In the genomic region with DNA sequence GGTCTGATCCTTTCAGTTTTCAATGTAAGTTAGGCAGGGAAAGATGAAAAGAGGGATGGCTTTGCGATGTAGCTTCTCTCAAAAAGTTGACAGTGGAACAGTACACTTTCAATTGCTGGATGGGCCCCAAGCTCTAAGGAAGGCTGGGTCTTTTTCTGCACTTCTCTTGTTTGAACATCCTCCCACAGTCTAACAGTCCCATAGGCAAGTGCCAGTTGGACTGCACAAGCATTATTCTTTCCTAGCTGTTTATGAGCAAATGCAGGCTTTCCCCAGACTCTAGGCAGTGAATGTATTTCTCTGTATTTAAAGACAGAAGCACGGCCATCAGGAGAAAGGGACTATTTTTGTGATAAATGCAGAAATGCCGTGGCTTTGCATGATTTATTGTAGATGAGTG, we compare ENCODE assay signal across 28 cellular contexts.
"Had no signal": no experiment of that assay in that cellular context is flagged by ENCODE, and none has a peak within 500 bp of the region (broad histone marks: within the 10 kb centered on the region; RNA-seq: fewer than 3 reads in every experiment).

No MANE protein-coding gene starts in this region.

- H3K4me3 Mint-ChIP-seq: activated B cell treated with CpG ODN at 0.5 μM for 24 hours; activated CD4-positive, alpha-beta T cell treated with anti-CD3 and anti-CD28 coated beads, Interleukin-2, amount 10 ng/mL, durations not matched to agents 24 days and 14 days; activated CD8-positive, alpha-beta memory T cell treated with anti-CD3 and anti-CD28 coated beads, Interleukin-2, amount 10 ng/mL, durations not matched to agents 7 days and 5 days; activated naive CD4-positive, alpha-beta T cell treated with anti-CD3 and anti-CD28 coated beads, Interleukin-2, amount 50 U/mL, for 24 hours; activated T-cell treated with anti-CD3 and anti-CD28 coated beads, Interleukin-2, amount 50 U/mL, for 24 hours; activated T-helper 1 cell treated with anti-CD3 and anti-CD28 coated beads, Interleukin-12 subunit alpha, Interleukin-12 subunit beta, Interleukin-2, Interleukin-4 antibody, amounts not matched to agents 30 ng/mL and 10 ng/mL and 1 ng/mL, durations not matched to agents 14 hours and 24 hours and 36 hours; IgD-negative memory B cell; T-helper 1 cell treated with Interleukin-12 subunit alpha and Interleukin-12 subunit beta and Interleukin-4 antibody, amounts not matched to agents 30 μg/mL and 1 μg/mL, for 36 hours had no signal

- H3K4me1 ChIP-seq: breast epithelium, Peyer's patch had no signal

- H3K27me3 ChIP-seq: breast epithelium, MG63, Peyer's patch had no signal

- DNase-seq: activated B cell treated with CpG ODN at 0.5 μM for 24 hours; activated CD4-positive, alpha-beta T cell treated with anti-CD3 and anti-CD28 coated beads for 1 hour; activated CD4-positive, alpha-beta T cell treated with anti-CD3 and anti-CD28 coated beads, Interleukin-2, amount 10 ng/mL, durations not matched to agents 24 days and 14 days; activated CD4-positive, alpha-beta T cell treated with anti-CD3 and anti-CD28 coated beads, Interleukin-2, amount 50 U/mL, for 48 hours; activated CD8-positive, alpha-beta memory T cell treated with anti-CD3 and anti-CD28 coated beads, Interleukin-2, amount 10 ng/mL, durations not matched to agents 7 days and 5 days; activated effector memory CD4-positive, alpha-beta T cell treated with Interleukin-2 at 50 U/mL for 16 hours; activated naive CD4-positive, alpha-beta T cell; activated T-cell treated with anti-CD3 and anti-CD28 coated beads, Interleukin-2, amount 50 U/mL, for 24 hours; aorta; MG63; MV-4-11; NCI-H1092 treated with DMSO at 0.1 percent for 48 hours; NCI-H1417 treated with DMSO at 0.1 percent for 48 hours; NCI-H1694; NCI-H2081; NCI-H2171; NCI-H2227 treated with DMSO at 0.1 percent for 48 hours; NCI-H526; NCI-H82; Peyer's patch; SHP77 treated with DMSO at 0.1 percent for 48 hours had no signal

- H3K27ac Mint-ChIP-seq: activated B cell treated with CpG ODN at 0.5 μM for 24 hours; activated CD4-positive, alpha-beta T cell treated with anti-CD3 and anti-CD28 coated beads, Interleukin-2, amount 10 ng/mL, durations not matched to agents 24 days and 14 days; activated CD8-positive, alpha-beta memory T cell treated with anti-CD3 and anti-CD28 coated beads, Interleukin-2, amount 10 ng/mL, durations not matched to agents 7 days and 5 days; activated naive CD4-positive, alpha-beta T cell treated with anti-CD3 and anti-CD28 coated beads, Interleukin-2, amount 50 U/mL, for 24 hours; activated T-cell treated with anti-CD3 and anti-CD28 coated beads, Interleukin-2, amount 50 U/mL, for 24 hours; activated T-helper 1 cell treated with anti-CD3 and anti-CD28 coated beads, Interleukin-12 subunit alpha, Interleukin-12 subunit beta, Interleukin-2, Interleukin-4 antibody, amounts not matched to agents 30 ng/mL and 10 ng/mL and 1 ng/mL, durations not matched to agents 14 hours and 24 hours and 36 hours; IgD-negative memory B cell; T-helper 1 cell treated with Interleukin-12 subunit alpha and Interleukin-12 subunit beta and Interleukin-4 antibody, amounts not matched to agents 30 μg/mL and 1 μg/mL, for 36 hours had no signal

- H3K27me3 Mint-ChIP-seq: activated B cell treated with CpG ODN at 0.5 μM for 24 hours; activated CD4-positive, alpha-beta T cell treated with anti-CD3 and anti-CD28 coated beads, Interleukin-2, amount 10 ng/mL, durations not matched to agents 24 days and 14 days; activated CD8-positive, alpha-beta memory T cell treated with anti-CD3 and anti-CD28 coated beads, Interleukin-2, amount 10 ng/mL, durations not matched to agents 7 days and 5 days; activated naive CD4-positive, alpha-beta T cell treated with anti-CD3 and anti-CD28 coated beads, Interleukin-2, amount 50 U/mL, for 24 hours; activated T-cell treated with anti-CD3 and anti-CD28 coated beads, Interleukin-2, amount 50 U/mL, for 24 hours; IgD-negative memory B cell had no signal

- ATAC-seq: activated CD8-positive, alpha-beta memory T cell treated with anti-CD3 and anti-CD28 coated beads, Interleukin-2, amount 10 ng/mL, durations not matched to agents 7 days and 5 days had no signal

- H3K9me3 ChIP-seq: breast epithelium, MG63, Peyer's patch had no signal

- H3K36me3 ChIP-seq: breast epithelium, MG63, Peyer's patch had no signal

- H3K36me3 Mint-ChIP-seq: activated CD8-positive, alpha-beta memory T cell treated with anti-CD3 and anti-CD28 coated beads, Interleukin-2, amount 10 ng/mL, durations not matched to agents 7 days and 5 days; activated naive CD4-positive, alpha-beta T cell treated with anti-CD3 and anti-CD28 coated beads, Interleukin-2, amount 50 U/mL, for 24 hours; IgD-negative memory B cell had no signal

- H3K27ac ChIP-seq: breast epithelium, KMS-11, Peyer's patch, RWPE1 had no signal

- H3K4me3 ChIP-seq: breast epithelium, MG63, Peyer's patch had no signal

- H3K9me3 Mint-ChIP-seq: activated B cell treated with CpG ODN at 0.5 μM for 24 hours; activated CD4-positive, alpha-beta T cell treated with anti-CD3 and anti-CD28 coated beads, Interleukin-2, amount 10 ng/mL, durations not matched to agents 24 days and 14 days; activated naive CD4-positive, alpha-beta T cell treated with anti-CD3 and anti-CD28 coated beads, Interleukin-2, amount 50 U/mL, for 24 hours; activated T-cell treated with anti-CD3 and anti-CD28 coated beads, Interleukin-2, amount 50 U/mL, for 24 hours; activated T-helper 1 cell treated with anti-CD3 and anti-CD28 coated beads, Interleukin-12 subunit alpha, Interleukin-12 subunit beta, Interleukin-2, Interleukin-4 antibody, amounts not matched to agents 30 ng/mL and 10 ng/mL and 1 ng/mL, durations not matched to agents 14 hours and 24 hours and 36 hours; T-helper 1 cell treated with Interleukin-12 subunit alpha and Interleukin-12 subunit beta and Interleukin-4 antibody, amounts not matched to agents 30 μg/mL and 1 μg/mL, for 36 hours had no signal

- H3K4me1 Mint-ChIP-seq: activated B cell treated with CpG ODN at 0.5 μM for 24 hours; activated CD4-positive, alpha-beta T cell treated with anti-CD3 and anti-CD28 coated beads, Interleukin-2, amount 10 ng/mL, durations not matched to agents 24 days and 14 days; activated CD8-positive, alpha-beta memory T cell treated with anti-CD3 and anti-CD28 coated beads, Interleukin-2, amount 10 ng/mL, durations not matched to agents 7 days and 5 days; activated naive CD4-positive, alpha-beta T cell treated with anti-CD3 and anti-CD28 coated beads, Interleukin-2, amount 50 U/mL, for 24 hours had no signal
